Comparison of ENCODE assay signal across 9 cellular contexts in the genomic region with DNA sequence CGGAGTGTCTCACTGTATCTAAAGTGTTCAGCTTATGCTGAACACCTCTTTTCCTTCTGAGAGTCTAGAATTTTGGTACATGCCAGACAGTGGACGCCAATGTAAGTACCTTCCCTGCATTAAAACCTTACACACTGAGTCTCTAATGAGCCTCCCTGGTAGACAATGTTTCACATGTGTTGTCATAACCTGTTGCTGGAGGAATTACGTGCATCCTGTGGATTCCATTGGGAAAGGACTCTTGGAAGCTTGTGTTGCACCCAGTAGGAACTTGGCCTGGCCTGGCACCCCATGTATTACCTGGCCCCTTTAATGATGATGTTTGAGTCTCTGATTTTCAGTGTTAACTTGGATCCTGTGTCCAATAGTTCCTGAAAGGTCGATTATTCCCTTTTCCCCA.
"Had no signal": no experiment of that assay in that cellular context is flagged by ENCODE, and none has a peak within 500 bp of the region (broad histone marks: within the 10 kb centered on the region; RNA-seq: fewer than 3 reads in every experiment).

No MANE protein-coding gene starts in this region.

- H3K27ac ChIP-seq: GM23248, HL-60 had no signal

- FAIRE-seq: HepG2, K562 had no signal

- DNase-seq: GM23248, GOT3, H9, HCEC 1CT, HFFc6, KG1 had no signal

- ATAC-seq: HepG2, K562 had no signal

- H3K4me3 ChIP-seq: GM23248, K562 had no signal

- H2AFZ ChIP-seq: GM23248 had no signal

- H3K9ac ChIP-seq: GM23248 had no signal
